ENCODE assay signal across 26 cellular contexts in genomic region chr4:107046261-107046660, GRCh38. TPM values are rescaled to one million over a fixed set of nuclear protein-coding genes. Genes with fewer than 3 reads are reported as not detected.
"Had no signal": no experiment of that assay in that cellular context is flagged by ENCODE, and none has a peak within 500 bp of the region (broad histone marks: within the 10 kb centered on the region; RNA-seq: fewer than 3 reads in every experiment).

No MANE protein-coding gene starts in this region.

- FAIRE-seq: keratinocyte had no signal

- H3K4me2 ChIP-seq: smooth muscle cell had no signal

- DNase-seq: hippocampal formation; left colon; left lung; lower lobe of right lung; mammary epithelial cell; mesenchymal stem cell; naive thymus-derived CD8-positive, alpha-beta T cell; nucleus accumbens; right lobe of liver; stimulated activated CD4-positive, alpha-beta T cell treated with anti-CD3 and anti-CD28 coated beads, Interleukin-1b, Interleukin-23, amount 100 ng/mL, for 48 hours; stimulated activated CD4-positive, alpha-beta T cell treated with anti-CD3 and anti-CD28 coated beads, Interleukin-2, amount 100 ng/mL, for 48 hours; stimulated activated CD4-positive, alpha-beta T cell treated with anti-CD3 and anti-CD28 coated beads, Interleukin-4, amount 100 ng/mL, for 4 hours; stimulated activated CD8-positive, alpha-beta memory T cell treated with anti-CD3 and anti-CD28 coated beads, Interleukin-4, amount 100 ng/mL, for 48 hours; stimulated activated naive CD4-positive, alpha-beta T cell treated with Interleukin-2 at 50 U/mL for 16 hours; stimulated activated naive CD8-positive, alpha-beta T cell treated with anti-CD3 and anti-CD28 coated beads, Interleukin-15, amount 100 ng/mL, for 72 hours; substantia nigra; uterus had no signal

- H3K4me3 ChIP-seq: left lung, lower lobe of right lung, right atrium auricular region, right lobe of liver, smooth muscle cell, tibial nerve, uterus had no signal

- H3K4me3 Mint-ChIP-seq: naive thymus-derived CD8-positive, alpha-beta T cell; nephron; neural crest cell; stimulated activated memory B cell treated with anti-CD40 and anti-IgM and Interleukin-4, amounts not matched to agents 10 μg/mL and 1 μg/mL and 100 μg/mL, for 72 hours; stimulated activated naive CD8-positive, alpha-beta T cell treated with anti-CD3 and anti-CD28 coated beads, Interleukin-15, amount 100 ng/mL, for 72 hours; type B pancreatic cell had no signal

- H3K27ac Mint-ChIP-seq: nephron; progenitor cell of endocrine pancreas; stimulated activated memory B cell treated with anti-CD40 and anti-IgM and Interleukin-4, amounts not matched to agents 10 μg/mL and 1 μg/mL and 100 μg/mL, for 72 hours; stimulated activated naive CD8-positive, alpha-beta T cell treated with anti-CD3 and anti-CD28 coated beads, Interleukin-15, amount 100 ng/mL, for 72 hours; type B pancreatic cell had no signal

- H3K36me3 ChIP-seq: left lung, lower lobe of right lung, right atrium auricular region, right lobe of liver, tibial nerve, uterus had no signal

- H3K27me3 ChIP-seq: left lung, right atrium auricular region, right lobe of liver, tibial nerve, uterus had no signal

- H3K4me1 ChIP-seq: left lung, lower lobe of right lung, right atrium auricular region, right lobe of liver, tibial nerve, uterus had no signal

- H3K36me3 Mint-ChIP-seq: stimulated activated memory B cell treated with anti-CD40 and anti-IgM and Interleukin-4, amounts not matched to agents 10 μg/mL and 1 μg/mL and 100 μg/mL, for 72 hours; type B pancreatic cell had no signal

- H3K27me3 Mint-ChIP-seq: progenitor cell of endocrine pancreas; stimulated activated memory B cell treated with anti-CD40 and anti-IgM and Interleukin-4, amounts not matched to agents 10 μg/mL and 1 μg/mL and 100 μg/mL, for 72 hours; stimulated activated naive CD8-positive, alpha-beta T cell treated with anti-CD3 and anti-CD28 coated beads, Interleukin-15, amount 100 ng/mL, for 72 hours had no signal

- H3K27ac ChIP-seq: left lung, lower lobe of right lung, right atrium auricular region, right lobe of liver, tibial nerve, uterus had no signal

- ATAC-seq: left colon; left lung; lower lobe of right lung; naive thymus-derived CD8-positive, alpha-beta T cell; right lobe of liver; stimulated activated memory B cell treated with anti-CD40 and anti-IgM and Interleukin-4, amounts not matched to agents 10 μg/mL and 1 μg/mL and 100 μg/mL, for 72 hours; stimulated activated naive CD8-positive, alpha-beta T cell treated with anti-CD3 and anti-CD28 coated beads, Interleukin-15, amount 100 ng/mL, for 72 hours had no signal

- H3K4me1 Mint-ChIP-seq: naive thymus-derived CD8-positive, alpha-beta T cell; nephron; neural crest cell; stimulated activated memory B cell treated with anti-CD40 and anti-IgM and Interleukin-4, amounts not matched to agents 10 μg/mL and 1 μg/mL and 100 μg/mL, for 72 hours; stimulated activated naive CD8-positive, alpha-beta T cell treated with anti-CD3 and anti-CD28 coated beads, Interleukin-15, amount 100 ng/mL, for 72 hours had no signal

- H3K9me3 ChIP-seq: lower lobe of right lung, right lobe of liver had no signal

RNA-seq across cellular contexts. Expression of gene DKK2, which starts 10.1 kb away (rescaled TPM):
- total RNA-seq: naive thymus-derived CD8-positive, alpha-beta T cell; neural crest cell had no signal
- polyA plus RNA-seq: mammary epithelial cell; naive thymus-derived CD8-positive, alpha-beta T cell had no signal
